ENCODE assay signal across 9 cellular contexts in the genomic region with DNA sequence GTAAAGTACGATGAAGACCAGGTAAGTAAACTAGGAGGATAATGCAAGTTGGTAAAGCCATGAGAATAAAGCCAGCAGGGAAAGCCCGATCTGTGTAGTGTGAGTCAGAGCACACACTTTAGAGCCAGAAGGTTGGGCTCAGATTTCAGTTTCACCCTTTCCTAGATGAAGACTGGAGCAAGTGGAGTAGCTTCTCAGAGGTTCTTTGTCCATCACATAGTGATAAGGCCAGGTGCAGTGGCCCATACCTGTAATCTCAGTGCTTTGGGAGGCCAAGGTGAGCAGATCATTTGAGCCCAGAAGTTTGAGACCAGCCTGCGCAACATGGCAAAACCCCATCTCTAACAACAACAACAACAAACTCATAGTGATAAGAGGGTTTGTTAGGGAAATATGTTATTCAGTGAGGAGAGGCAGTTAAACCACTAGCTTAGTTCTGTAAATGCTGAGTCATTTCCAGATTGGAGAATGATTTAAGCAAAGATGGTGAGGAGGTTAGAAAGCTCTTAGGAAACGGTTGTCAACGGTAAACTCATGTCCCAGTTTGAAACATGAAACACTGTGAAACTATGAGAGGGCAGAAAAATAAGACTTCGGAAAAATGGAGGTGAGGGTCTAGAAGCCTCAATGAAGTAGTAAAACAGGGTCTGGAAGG. TPM values are rescaled to one million over a fixed set of nuclear protein-coding genes. Genes with fewer than 3 reads are reported as not detected.
DNase-seq lines count a peak whose midpoint lies in the region; ATAC-seq, FAIRE-seq and TF ChIP-seq lines count a peak whose summit lies in the region.
"Had no signal": no experiment of that assay in that cellular context is flagged by ENCODE, and none has a peak within 500 bp of the region (broad histone marks: within the 10 kb centered on the region; RNA-seq: fewer than 3 reads in every experiment).

No MANE protein-coding gene starts in this region.

- peaks cover 15% of the 10 kb centered on the region for H3K4me1 Mint-ChIP-seq in activated CD4-positive, alpha-beta memory T cell treated with anti-CD3 and anti-CD28 coated beads for 36 hours (ENCODE audit: low read depth)

- H3K36me3 ChIP-seq in pancreas (no peaks in the 10 kb centered on the region), gastroesophageal sphincter (no peaks in the 10 kb centered on the region)

- no peaks in the 10 kb centered on the region for H3K36me3 Mint-ChIP-seq in activated CD4-positive, alpha-beta memory T cell treated with anti-CD3 and anti-CD28 coated beads for 36 hours
- H3K36me3 Mint-ChIP-seq: T-cell had no signal

- no peak for TF ChIP-seq EP300 in gastroesophageal sphincter (IDR thresholded peaks at IDR 0.05)

- H3K27me3 Mint-ChIP-seq in activated CD4-positive, alpha-beta memory T cell treated with anti-CD3 and anti-CD28 coated beads for 36 hours, result no peaks in the 10 kb centered on the region

- 67 to 71% methylated on average over 6 of the region's 6 CpGs for WGBS in pancreas, 2 donors
- WGBS in gastroesophageal sphincter (ENCODE audit: low coverage in 1 of 2), 2 donors, result 56 to 83% methylated on average over 4 to 6 of the region's 6 CpGs
- 73% methylated on average over 6 of the region's 6 CpGs for WGBS in right cardiac atrium

- no peaks in the 10 kb centered on the region for H3K9me3 Mint-ChIP-seq in activated CD4-positive, alpha-beta memory T cell treated with anti-CD3 and anti-CD28 coated beads for 36 hours
- H3K9me3 Mint-ChIP-seq: T-cell had no signal

- H3K9me3 ChIP-seq in pancreas, result no peaks in the 10 kb centered on the region
- H3K9me3 ChIP-seq in gastroesophageal sphincter, result no peaks in the 10 kb centered on the region
- no peaks in the 10 kb centered on the region for H3K9me3 ChIP-seq in right cardiac atrium (ENCODE audit: control insufficient read depth, low read length)

- TF ChIP-seq CTCF in GM10248 (IDR thresholded peaks at IDR 0.05; ENCODE audit: control extremely low read depth, extremely low read depth, low read depth, missing control alignments) (no peak), pancreas (IDR thresholded peaks at IDR 0.05) (no peak), gastroesophageal sphincter (IDR thresholded peaks at IDR 0.05) (no peak)

- CTCF ChIA-PET in GM10248 (lab: Yijun Ruan, JAX), result interaction anchor here (0.7 to 3.1 kb wide), 13 partner anchors 9 to 164 kb away, joined by 3 to 16 read pairs (median 5); a partner anchor contains a TSS
- CTCF ChIA-PET in activated CD4-positive, alpha-beta memory T cell treated with anti-CD3 and anti-CD28 coated beads for 36 hours (lab: Charles Lee), result interaction anchor here (0.8 to 1.5 kb wide), 3 partner anchors 21 to 41 kb away, joined by 3 to 11 read pairs (median 4); a partner anchor contains a TSS

- FAIRE-seq in pancreas (lab: Jason Lieb, UNC), result no peak

- peak overlapping the region; percentile 86 for H3K27ac Mint-ChIP-seq in activated CD4-positive, alpha-beta memory T cell treated with anti-CD3 and anti-CD28 coated beads for 36 hours
- H3K27ac Mint-ChIP-seq: T-cell had no signal

- peak; percentile 86 for ATAC-seq in GM21390 (IDR thresholded peaks at IDR 0.05; ENCODE audit: unreplicated experiment)
- peak; percentile 94 for ATAC-seq in HG03520 (IDR thresholded peaks at IDR 0.05; ENCODE audit: unreplicated experiment)
- ATAC-seq in pancreas, result peak; percentile 49 to 69 (median 60)
- no peak for ATAC-seq in gastroesophageal sphincter
- ATAC-seq in right cardiac atrium, result no peak

- POLR2A ChIA-PET in GM10248 (lab: Yijun Ruan, JAX), result interaction anchor here (1.0 kb wide), 1 partner anchor 17 kb away, joined by 3 read pairs; no protein-coding TSS in a partner anchor
- POLR2A ChIA-PET in activated CD4-positive, alpha-beta memory T cell treated with anti-CD3 and anti-CD28 coated beads for 36 hours (lab: Charles Lee), result no interaction called here

- no peaks in the 10 kb centered on the region for H3K4me1 ChIP-seq in pancreas
- no peaks in the 10 kb centered on the region for H3K4me1 ChIP-seq in gastroesophageal sphincter
- no peaks in the 10 kb centered on the region for H3K4me1 ChIP-seq in right cardiac atrium (ENCODE audit: control insufficient read depth, insufficient read depth, low read length)

- DNase-seq in GM10248 (ENCODE audit: extremely low spot score), result peak; percentile 53
- DNase-seq in activated CD4-positive, alpha-beta memory T cell treated with anti-CD3 and anti-CD28 coated beads for 36 hours, result peak; percentile 36
- DNase-seq in pancreas, result peak in 1 of 6 donors; percentile 15
- no peak for DNase-seq in NCI-H82 treated with DMSO at 0.1 percent for 48 hours (lab: John Stamatoyannopoulos, UW; ENCODE audit: unreplicated experiment)
- no peak for DNase-seq in right cardiac atrium
- DNase-seq: T-cell had no signal

- no peak for TF ChIP-seq POLR2A in gastroesophageal sphincter (IDR thresholded peaks at IDR 0.05)

- H3K27ac ChIP-seq in pancreas (no peak overlapping the region), gastroesophageal sphincter (no peak overlapping the region), right cardiac atrium (ENCODE audit: low read length) (no peak overlapping the region)

- H3K27me3 ChIP-seq in pancreas (no peaks in the 10 kb centered on the region), gastroesophageal sphincter (no peaks in the 10 kb centered on the region), right cardiac atrium (ENCODE audit: control insufficient read depth, insufficient read depth) (no peaks in the 10 kb centered on the region)

- H3K4me3 ChIP-seq in pancreas, result no peak overlapping the region
- H3K4me3 ChIP-seq in gastroesophageal sphincter, result no peak overlapping the region
- no peak overlapping the region for H3K4me3 ChIP-seq in right cardiac atrium (ENCODE audit: low read length)

- intact Hi-C loops in activated CD4-positive, alpha-beta memory T cell treated with anti-CD3 and anti-CD28 coated beads for 36 hours (cut with micrococcal nuclease), result loop anchor here (1.0 to 5.0 kb wide), 6 partner anchors 15 to 1195 kb away; a partner anchor contains a TSS
- intact Hi-C loops in pancreas (cut with DNase I) (no loop called here), right cardiac atrium (cut with DNase I) (no loop called here)

- no peak overlapping the region for H3K4me3 Mint-ChIP-seq in activated CD4-positive, alpha-beta memory T cell treated with anti-CD3 and anti-CD28 coated beads for 36 hours
- H3K4me3 Mint-ChIP-seq: T-cell had no signal

RNA-seq across cellular contexts. Expression of a gene that starts 39.0 kb away (rescaled TPM):
- total RNA-seq in activated CD4-positive, alpha-beta memory T cell treated with anti-CD3 and anti-CD28 coated beads for 36 hours, result not detected
- total RNA-seq in pancreas, result under 1 TPM; 0.08 to 0.69 (median 0.46) TPM
- polyA plus RNA-seq in pancreas, result 1 to 10 TPM; 1.4 to 2.2 TPM
- total RNA-seq in gastroesophageal sphincter, result 1 to 10 TPM in 1 of 4 donors, under 1 TPM in 2, not detected in 1; 0.32 to 3.3 (median 0.85) TPM
- 1 to 10 TPM in 1 of 4 donors, under 1 TPM in 3; 0.24 to 1.0 (median 0.38) TPM for total RNA-seq in right cardiac atrium
- polyA plus RNA-seq in right cardiac atrium, result 0.29 TPM

Comparison
In these comparisons a context has a peak if more than half of its experiments do, and no peak if none do; other contexts are left out.
1. DNase-seq: peak in GM10248 (single experiment) and activated CD4-positive, alpha-beta memory T cell treated with anti-CD3 and anti-CD28 coated beads for 36 hours (single experiment); none in NCI-H82 treated with DMSO at 0.1 percent for 48 hours (single experiment) and right cardiac atrium (0 of 3).
2. ATAC-seq: peak in GM21390 (single experiment), HG03520 (single experiment) and pancreas (4 of 4); none in gastroesophageal sphincter (single experiment) and right cardiac atrium (0 of 2).